In the genomic region with DNA sequence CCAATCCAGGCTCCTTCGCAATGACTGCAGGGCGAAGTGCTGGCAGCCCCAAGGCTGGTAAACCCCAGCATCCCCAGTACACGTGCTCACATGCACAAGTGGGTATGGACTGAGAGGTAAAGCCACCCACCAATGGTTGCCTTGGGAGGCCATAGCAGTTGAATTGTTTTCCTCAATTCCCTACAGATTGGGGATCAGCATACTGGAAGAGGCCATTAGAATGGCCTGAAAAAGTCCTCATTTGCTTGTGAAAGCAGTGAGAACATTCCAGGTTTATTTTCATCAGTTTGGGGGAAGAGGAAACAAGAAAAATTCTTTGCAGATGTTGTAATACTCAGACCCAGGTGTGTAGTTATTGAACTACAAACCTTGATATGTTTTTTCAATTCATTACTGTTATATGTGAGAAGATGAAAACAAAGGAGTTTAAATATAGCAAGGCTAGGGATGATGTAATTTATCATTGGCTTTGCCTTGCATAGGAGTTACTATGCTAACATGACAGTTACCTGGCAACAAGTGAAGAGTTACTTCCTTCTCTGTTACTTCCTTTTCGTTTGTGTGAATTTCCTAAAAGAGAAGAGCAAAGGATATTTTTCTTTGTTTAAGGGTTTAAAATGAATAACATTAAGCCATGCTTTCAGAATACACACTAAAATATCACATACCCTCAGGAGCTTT, we compare ENCODE assay signal across 8 cellular contexts. TPM values are rescaled to one million over a fixed set of nuclear protein-coding genes. Genes with fewer than 3 reads are reported as not detected.
A peak's percentile ranks its signal among the peaks of the same experiment; 100 is the strongest.
DNase-seq lines count a peak whose midpoint lies in the region; ATAC-seq and TF ChIP-seq lines count a peak whose summit lies in the region.

No MANE protein-coding gene starts in this region.

- peak overlapping the region; percentile 89 for H3K27ac Mint-ChIP-seq in HFFc6

- no peaks in the 10 kb centered on the region for H3K9me3 Mint-ChIP-seq in HFFc6

- H3K9ac ChIP-seq in fibroblast of lung (ENCODE audit: insufficient read depth, low read length) = no peak overlapping the region

- H2AFZ ChIP-seq in fibroblast of lung (ENCODE audit: low read length) = no peak overlapping the region

- no peaks in the 10 kb centered on the region for H3K9me3 ChIP-seq in fibroblast of lung (ENCODE audit: control insufficient read depth, insufficient read depth, low read depth, low read length)
- no peaks in the 10 kb centered on the region for H3K9me3 ChIP-seq in psoas muscle

- peaks cover 58% of the 10 kb centered on the region for H3K4me1 Mint-ChIP-seq in HFFc6 (ENCODE audit: low read depth)

- H4K20me1 ChIP-seq in fibroblast of lung (ENCODE audit: control insufficient read depth, extremely low read depth, insufficient read depth, low read length) = no peaks in the 10 kb centered on the region

- H3K4me3 Mint-ChIP-seq in HFFc6 = no peak overlapping the region

- peaks cover 13% of the 10 kb centered on the region for H3K4me1 ChIP-seq in fibroblast of lung (ENCODE audit: control insufficient read depth, extremely low read depth, insufficient read depth, low read length)
- peaks cover 20% of the 10 kb centered on the region for H3K4me1 ChIP-seq in psoas muscle

- H3K36me3 Mint-ChIP-seq in HFFc6 (ENCODE audit: low read depth) = peaks cover 15% of the 10 kb centered on the region

- CTCF ChIA-PET in RWPE1 (lab: Yijun Ruan, JAX) = no interaction called here

- DNase-seq in GM06990 (ENCODE audit: extremely low read depth, insufficient read length) = peak; percentile 44
- DNase-seq in HFFc6 = peak; percentile 28
- DNase-seq in RWPE1 (ENCODE audit: low spot score) = peak; percentile 16
- peak; percentile 24 to 70 for DNase-seq in fibroblast of lung (ENCODE audit: low read depth in 2 of 2)
- no peak for DNase-seq in psoas muscle
- DNase-seq in NCI-H146 (lab: John Stamatoyannopoulos, UW) = no peak
- DNase-seq in OCI-M2 (lab: John Stamatoyannopoulos, UW; ENCODE audit: unreplicated experiment) = no peak
- no peak for DNase-seq in NCI-H524 treated with DMSO at 0.1 percent for 48 hours (lab: John Stamatoyannopoulos, UW)

- TF ChIP-seq CTCF in GM06990 (IDR thresholded peaks at IDR 0.05; ENCODE audit: insufficient read depth, low read length, poor library complexity, severe bottlenecking) = no peak
- no peak for TF ChIP-seq CTCF in HFFc6 (IDR thresholded peaks at IDR 0.05)
- no peak for TF ChIP-seq CTCF in RWPE1 (conservative IDR thresholded peaks at IDR 0.05; ENCODE audit: low read depth)
- TF ChIP-seq CTCF in fibroblast of lung (conservative IDR thresholded peaks at IDR 0.05 in 1 of 2, IDR thresholded peaks at IDR 0.05 in 1 of 2; ENCODE audit: low read depth in 1 of 2, low read length in 2 of 2) = no peak
- TF ChIP-seq CTCF in psoas muscle (IDR thresholded peaks at IDR 0.05) = no peak

- no peaks in the 10 kb centered on the region for H3K79me2 ChIP-seq in fibroblast of lung (ENCODE audit: control insufficient read depth, insufficient read depth, low read length)

- no peaks in the 10 kb centered on the region; the same call in 1 of the 2 replicates for H3K27me3 Mint-ChIP-seq in HFFc6 (ENCODE audit: insufficient read depth)

- H3K36me3 ChIP-seq in GM06990 (ENCODE audit: control insufficient read depth, insufficient read depth, low read length) (peaks cover 13% of the 10 kb centered on the region), fibroblast of lung (ENCODE audit: control insufficient read depth, insufficient read depth, low read length) (peaks cover 5% of the 10 kb centered on the region), psoas muscle (ENCODE audit: insufficient read depth in 1 of 2, low read depth in 1 of 2) (peaks cover 0 to 43% of the 10 kb centered on the region in 2 donors)

- H3K27me3 ChIP-seq in GM06990 (replicated peaks; ENCODE audit: control insufficient read depth, insufficient read depth, low read length) = no peaks in the 10 kb centered on the region
- no peaks in the 10 kb centered on the region for H3K27me3 ChIP-seq in fibroblast of lung (ENCODE audit: control insufficient read depth, insufficient read depth, low read length)
- no peaks in the 10 kb centered on the region for H3K27me3 ChIP-seq in psoas muscle (ENCODE audit: insufficient read depth in 3 of 3, low read length in 2 of 3)

- intact Hi-C loops in psoas muscle (cut with DNase I) = loop anchor here in 1 of 2 donors (5.0 kb wide), 1 partner anchor 36 kb away; a partner anchor contains a TSS

- POLR2A ChIA-PET in RWPE1 (lab: Yijun Ruan, JAX; ENCODE audit: low non-redundant PET) = no interaction called here

- no peak overlapping the region for H3K4me2 ChIP-seq in fibroblast of lung (ENCODE audit: extremely low read depth, insufficient read depth, low read length)

- peak; percentile 42 to 75 (median 62) for ATAC-seq in psoas muscle

- H3K4me3 ChIP-seq in GM06990 (replicated peaks; ENCODE audit: low read depth, low read length) = no peak overlapping the region
- no peak overlapping the region for H3K4me3 ChIP-seq in fibroblast of lung (replicated peaks in 1 of 4; ENCODE audit: control extremely low read depth in 1 of 4, insufficient read depth in 1 of 4, low read depth in 3 of 4, low read length in 4 of 4)
- H3K4me3 ChIP-seq in psoas muscle = no peak overlapping the region

- H3K27ac ChIP-seq in RWPE1 (peak overlapping the region; percentile 51), fibroblast of lung (ENCODE audit: insufficient read depth, low read length) (no peak overlapping the region), psoas muscle (peak overlapping the region; percentile 69)

- WGBS in psoas muscle, 3 donors = 49 to 69% (median 55%) methylated on average over 4 of the region's 4 CpGs

RNA-seq across cellular contexts. Expression of a gene that starts 36.4 kb away (rescaled TPM):
- 10 to 100 TPM; 20.7 to 26.0 (median 22.4) TPM for total RNA-seq in HFFc6 (2021; fragmentation: NEBNext Ultra II Directional; extraction: Animal tissue kit (Norgen Biotek cat#: 25700))
- total RNA-seq in fibroblast of lung (14.4 and 18.5 TPM in 2 replicates), psoas muscle (1 to 10 TPM; 8.2 to 8.9 (median 8.6) TPM)
- polyA plus RNA-seq in fibroblast of lung (18.6 and 22.7 TPM in 2 replicates), psoas muscle (1 to 10 TPM; 2.4 to 6.6 (median 6.6) TPM)
- 10.7 and 14.2 TPM in 2 replicates for polyA plus RNA-seq in fibroblast of lung (2012)
- 8.8 and 16.1 TPM in 2 replicates for polyA minus RNA-seq in fibroblast of lung (ENCODE audit: low replicate concordance)

Comparison
In these comparisons a context has a peak if more than half of its experiments do, and no peak if none do; other contexts are left out.
1. DNase-seq: peak in GM06990 (single experiment), HFFc6 (single experiment), RWPE1 (single experiment) and fibroblast of lung (2 of 2); none in psoas muscle (0 of 2), NCI-H146 (single experiment), OCI-M2 (single experiment) and NCI-H524 treated with DMSO at 0.1 percent for 48 hours (single experiment).